Comparison of ENCODE assay signal across 25 cellular contexts in the genomic region with DNA sequence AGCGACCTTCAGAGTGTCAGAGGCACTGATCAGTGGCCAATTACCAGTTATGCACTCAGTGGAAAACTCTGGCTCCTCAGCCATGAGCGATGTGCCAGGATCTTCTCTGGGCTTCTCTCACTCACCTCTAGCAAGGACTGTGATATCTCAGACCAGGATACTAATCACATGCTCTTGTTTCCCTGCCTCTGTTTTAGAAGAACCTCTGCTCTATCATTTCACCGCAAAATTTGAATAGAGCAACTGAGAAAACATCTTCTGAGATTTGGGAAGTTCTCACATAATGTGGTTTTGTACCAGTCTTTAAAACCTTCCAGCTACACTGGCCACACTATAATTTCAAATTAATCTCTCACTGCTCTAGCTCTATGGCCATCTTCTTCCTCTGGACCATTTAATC.
"Had no signal": no experiment of that assay in that cellular context is flagged by ENCODE, and none has a peak within 500 bp of the region (broad histone marks: within the 10 kb centered on the region; RNA-seq: fewer than 3 reads in every experiment).

No MANE protein-coding gene starts in this region.

- DNase-seq: cortex of kidney; effector CD8-positive, alpha-beta T cell; effector memory CD8-positive, alpha-beta T cell; endodermal cell; erythroblast; esophagus squamous epithelium; foreskin fibroblast; foreskin melanocyte; gastrocnemius medialis; glutamatergic neuron; head of caudate nucleus; heart right ventricle; hippocampal formation; left cardiac atrium; left lung; left ventricle myocardium superior; lower lobe of right lung; mesenchymal stem cell; mucosa of descending colon; naive B cell; naive thymus-derived CD8-positive, alpha-beta T cell had no signal

- ATAC-seq: effector memory CD8-positive, alpha-beta T cell; esophagus mucosa; gastrocnemius medialis; heart right ventricle; left cardiac atrium; left lung; left ventricle myocardium superior; lower lobe of right lung; mucosa of descending colon; naive thymus-derived CD8-positive, alpha-beta T cell had no signal

- H3K4me3 ChIP-seq: esophagus squamous epithelium, gastrocnemius medialis, heart right ventricle, left lung, lower lobe of right lung, mucosa of descending colon had no signal

- H3K27ac ChIP-seq: epithelial cell of prostate, esophagus squamous epithelium, gastrocnemius medialis, heart right ventricle, left lung, lower lobe of right lung had no signal

- H3K27me3 Mint-ChIP-seq: dendritic cell treated with granulocyte-macrophage colony-stimulating factor and Interleukin-4, amounts not matched to agents 40 ng/mL and 50 ng/mL, for 4 days had no signal

- H3K9me3 ChIP-seq: esophagus squamous epithelium, gastrocnemius medialis, left lung, lower lobe of right lung, mucosa of descending colon had no signal

- H3K4me1 Mint-ChIP-seq: naive B cell; naive thymus-derived CD8-positive, alpha-beta T cell had no signal

- H3K4me1 ChIP-seq: esophagus squamous epithelium, gastrocnemius medialis, left lung, lower lobe of right lung had no signal

- H3K36me3 Mint-ChIP-seq: mesothelial cell of epicardium; naive B cell; naive thymus-derived CD8-positive, alpha-beta T cell had no signal

- H3K9me3 Mint-ChIP-seq: dendritic cell treated with granulocyte-macrophage colony-stimulating factor and Interleukin-4, amounts not matched to agents 40 ng/mL and 50 ng/mL, for 4 days; endodermal cell had no signal

- H3K4me3 Mint-ChIP-seq: dendritic cell treated with granulocyte-macrophage colony-stimulating factor and Interleukin-4, amounts not matched to agents 40 ng/mL and 50 ng/mL, for 4 days; effector memory CD8-positive, alpha-beta T cell; endodermal cell; mesothelial cell of epicardium; naive thymus-derived CD8-positive, alpha-beta T cell had no signal

- H3K27ac Mint-ChIP-seq: dendritic cell treated with granulocyte-macrophage colony-stimulating factor and Interleukin-4, amounts not matched to agents 40 ng/mL and 50 ng/mL, for 4 days; effector memory CD8-positive, alpha-beta T cell; endodermal cell; mesothelial cell of epicardium; naive B cell; naive thymus-derived CD8-positive, alpha-beta T cell had no signal

- H3K36me3 ChIP-seq: esophagus squamous epithelium, gastrocnemius medialis, heart right ventricle, left lung, lower lobe of right lung had no signal

- H3K27me3 ChIP-seq: esophagus squamous epithelium, gastrocnemius medialis, heart right ventricle, left lung had no signal
